ENCODE assay signal across 9 cellular contexts in the genomic region with DNA sequence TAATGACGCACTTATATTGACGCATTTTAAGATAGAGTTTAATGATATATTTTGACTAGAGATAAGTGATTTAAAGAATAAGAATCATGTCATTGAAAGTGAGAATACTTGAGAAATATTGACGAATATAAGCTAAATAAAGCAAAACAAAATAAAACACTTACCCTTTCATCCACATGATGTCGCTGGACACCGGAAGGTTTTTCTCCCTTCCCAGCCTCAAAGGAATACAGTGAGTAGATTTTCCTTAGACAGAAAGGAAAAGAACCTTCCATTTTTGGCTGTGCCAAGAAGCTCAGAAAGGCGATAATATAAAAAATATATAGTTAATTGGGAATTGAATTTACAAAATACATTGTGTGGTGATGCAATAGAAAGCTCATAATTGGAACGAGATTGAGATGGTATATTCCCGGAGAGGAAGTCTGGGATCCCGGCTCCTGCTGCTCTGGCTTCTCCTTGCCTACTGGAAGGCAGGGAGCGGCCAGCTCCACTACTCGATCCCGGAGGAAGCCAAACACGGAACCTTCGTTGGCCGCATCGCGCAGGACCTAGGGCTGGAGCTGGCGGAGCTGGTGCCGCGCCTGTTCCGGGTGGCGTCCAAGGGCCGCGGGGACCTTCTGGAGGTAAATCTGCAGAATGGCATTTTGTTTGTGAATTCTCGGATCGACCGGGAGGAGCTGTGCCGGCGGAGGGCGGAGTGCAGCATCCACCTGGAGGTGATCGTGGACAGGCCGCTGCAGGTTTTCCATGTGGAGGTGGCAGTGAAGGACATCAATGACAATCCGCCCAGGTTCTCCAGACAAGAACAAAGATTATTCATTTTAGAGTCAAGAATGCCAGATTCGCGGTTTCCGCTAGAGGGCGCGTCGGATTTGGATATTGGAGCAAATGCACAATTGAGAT. TPM values are rescaled to one million over a fixed set of nuclear protein-coding genes. Genes with fewer than 3 reads are reported as not detected.
A peak's percentile ranks its signal among the peaks of the same experiment; 100 is the strongest.
DNase-seq lines count a peak whose midpoint lies in the region; ATAC-seq and TF ChIP-seq lines count a peak whose summit lies in the region.
"Had no signal": no experiment of that assay in that cellular context is flagged by ENCODE, and none has a peak within 500 bp of the region (broad histone marks: within the 10 kb centered on the region; RNA-seq: fewer than 3 reads in every experiment).

TSS of gene PCDHA5 (plus strand) at position 239 of the 906 bp plus-strand sequence.

- no peak for TF ChIP-seq EP300 in suprapubic skin (IDR thresholded peaks at IDR 0.05)

- POLR2A ChIA-PET in HEK293T (lab: Yijun Ruan, JAX) = no interaction called here

- DNase-seq in CD1c-positive myeloid dendritic cell (ENCODE audit: extremely low spot score) (peak; percentile 4), HEK293T (ENCODE audit: extremely low spot score) (peak; percentile 42), adipocyte (ENCODE audit: low read depth) (peak; percentile 43), inferior parietal cortex (ENCODE audit: extremely low spot score) (peak; percentile 54), left lobe of liver (ENCODE audit: low spot score) (no peak), NOMO-1 treated with DMSO at 0.1 percent for 48 hours (lab: John Stamatoyannopoulos, UW; ENCODE audit: unreplicated experiment) (no peak), suprapubic skin (ENCODE audit: low spot score in 2 of 2) (no peak)
- DNase-seq: mesenchymal stem cell had no signal

- no peak within 1 kb of the TSS for H3K9ac ChIP-seq in adipocyte (ENCODE audit: low read length)

- WGBS in suprapubic skin = 29% methylated on average over 35 of the region's 39 CpGs

- ATAC-seq in GM18907 (IDR thresholded peaks at IDR 0.05; ENCODE audit: unreplicated experiment) (no peak), left lobe of liver (no peak)

- no peaks in the 10 kb centered on the region for H3K36me3 ChIP-seq in adipocyte (ENCODE audit: control insufficient read depth, insufficient read depth, low read length, severe bottlenecking)
- no peaks in the 10 kb centered on the region for H3K36me3 ChIP-seq in suprapubic skin

- no peaks in the 10 kb centered on the region for H3K4me1 ChIP-seq in adipocyte (ENCODE audit: control insufficient read depth, insufficient read depth, low read length)
- no peaks in the 10 kb centered on the region for H3K4me1 ChIP-seq in suprapubic skin

- H3K9me3 ChIP-seq in adipocyte (ENCODE audit: control insufficient read depth, low read length) (peaks cover 9% of the 10 kb centered on the region), suprapubic skin (peaks cover 25% of the 10 kb centered on the region)

- no peaks in the 10 kb centered on the region for H3K27me3 ChIP-seq in adipocyte (replicated peaks; ENCODE audit: control insufficient read depth, insufficient read depth, low read length)
- H3K27me3 ChIP-seq in suprapubic skin = peaks cover 6% of the 10 kb centered on the region

- H3K4me3 ChIP-seq in adipocyte (ENCODE audit: low read length) = no peak within 1 kb of the TSS
- no peak within 1 kb of the TSS for H3K4me3 ChIP-seq in suprapubic skin

- TF ChIP-seq POLR2A in suprapubic skin (IDR thresholded peaks at IDR 0.05) = no peak

- TF ChIP-seq CTCF in suprapubic skin (IDR thresholded peaks at IDR 0.05) = no peak

- no peak within 1 kb of the TSS for H3K27ac ChIP-seq in suprapubic skin

- CTCF ChIA-PET in HEK293T (lab: Yijun Ruan, JAX) = interaction anchor here (0.5 to 1.0 kb wide), 3 partner anchors 14 to 20 kb away, joined by 3 read pairs; no protein-coding TSS in a partner anchor

TF ChIP-seq in HEK293T, 16 proteins besides CTCF, POLR2A, EP300 and RAD21:
- TF ChIP-seq ARNT (IDR thresholded peaks at IDR 0.05) (no peak), SUZ12 (IDR thresholded peaks at IDR 0.05) (no peak), NFRKB (IDR thresholded peaks at IDR 0.05) (no peak), PKNOX1 (IDR thresholded peaks at IDR 0.05) (no peak), ELF4 (IDR thresholded peaks at IDR 0.05) (no peak), HDGF (IDR thresholded peaks at IDR 0.05; ENCODE audit: borderline replicate concordance) (no peak), TARDBP (IDR thresholded peaks at IDR 0.05) (no peak), BHLHE40 (IDR thresholded peaks at IDR 0.05; ENCODE audit: borderline replicate concordance) (no peak), SP1 (IDR thresholded peaks at IDR 0.05) (no peak), FOXM1 (IDR thresholded peaks at IDR 0.05; ENCODE audit: borderline replicate concordance) (no peak)

RNA-seq across cellular contexts. Expression of gene PCDHA5, which starts in this region (rescaled TPM):
- total RNA-seq in left lobe of liver = not detected
- under 1 TPM in 3 of 4 donors, not detected in 1; 0.15 to 0.42 (median 0.16) TPM for total RNA-seq in suprapubic skin

Comparison
In these comparisons a context has a peak if more than half of its experiments do, and no peak if none do; other contexts are left out.
1. DNase-seq: peak in CD1c-positive myeloid dendritic cell (single experiment), HEK293T (single experiment), adipocyte (single experiment) and inferior parietal cortex (single experiment); none in left lobe of liver (single experiment), NOMO-1 treated with DMSO at 0.1 percent for 48 hours (single experiment) and suprapubic skin (0 of 2).